In the genomic region with DNA sequence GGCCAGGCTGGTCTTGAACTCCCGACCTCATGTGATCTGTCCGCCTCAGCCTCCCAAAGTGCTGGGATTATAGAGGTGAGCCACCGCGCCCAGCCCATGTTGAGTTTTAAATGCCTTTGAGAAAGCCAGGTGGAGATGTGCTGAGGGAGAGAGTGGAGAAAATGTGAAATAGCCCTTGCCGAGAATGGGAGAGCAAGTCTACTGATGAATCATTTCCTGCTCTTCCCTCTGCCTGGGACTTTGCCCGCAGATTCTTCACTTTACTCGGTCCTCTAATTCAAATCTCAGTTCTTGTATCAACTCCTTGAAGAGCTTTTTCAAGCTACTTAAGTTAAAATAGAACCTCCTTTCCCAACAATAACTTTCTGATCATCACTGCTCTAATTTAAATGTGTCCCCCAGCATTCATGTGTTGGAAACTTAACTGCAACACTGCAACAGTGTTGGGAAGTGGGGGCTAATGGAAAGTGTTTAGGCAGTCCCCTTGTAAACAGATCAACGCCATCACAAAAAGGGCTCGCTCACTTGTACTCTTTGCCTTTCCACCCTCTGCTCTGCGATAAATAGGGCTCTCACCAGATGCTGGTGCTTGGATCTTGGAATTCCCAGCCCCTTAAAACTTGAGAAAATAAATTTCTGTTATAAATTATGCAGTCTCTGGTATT, we compare ENCODE assay signal across 13 cellular contexts. TPM values are rescaled to one million over a fixed set of nuclear protein-coding genes. Genes with fewer than 3 reads are reported as not detected.
A peak's percentile ranks its signal among the peaks of the same experiment; 100 is the strongest.
DNase-seq lines count a peak whose midpoint lies in the region; ATAC-seq, FAIRE-seq and TF ChIP-seq lines count a peak whose summit lies in the region.
"Had no signal": no experiment of that assay in that cellular context is flagged by ENCODE, and none has a peak within 500 bp of the region (broad histone marks: within the 10 kb centered on the region; RNA-seq: fewer than 3 reads in every experiment).

No MANE protein-coding gene starts in this region.

- no peak for TF ChIP-seq CTCF in fibroblast of villous mesenchyme (IDR thresholded peaks at IDR 0.05; ENCODE audit: insufficient read depth, low read depth, low read length)

- DNase-seq in H54 (ENCODE audit: insufficient read length, low spot score) = peak; percentile 43
- peak; percentile 13 for DNase-seq in T1000 (lab: John Stamatoyannopoulos, UW)
- peak; percentile 78 for DNase-seq in fibroblast of villous mesenchyme (ENCODE audit: low read depth)
- no peak for DNase-seq in NCI-H1105 (lab: John Stamatoyannopoulos, UW)
- DNase-seq in NCI-H146 treated with DMSO at 0.1 percent for 48 hours (lab: John Stamatoyannopoulos, UW; ENCODE audit: unreplicated experiment) = no peak
- DNase-seq: activated naive CD4-positive, alpha-beta T cell treated with anti-CD3 and anti-CD28 coated beads, Interleukin-2, amount 10 ng/mL, durations not matched to agents 7 days and 5 days; DMS79; Kasumi-1; naive thymus-derived CD4-positive, alpha-beta T cell; NCI-H774 had no signal

- H3K27me3 ChIP-seq in skeletal muscle tissue (ENCODE audit: control insufficient read depth in 3 of 3, insufficient read depth in 3 of 3, low read length in 3 of 3) = no peaks in the 10 kb centered on the region

- no peak overlapping the region for H3K4me3 ChIP-seq in fibroblast of villous mesenchyme (ENCODE audit: low read depth, low read length)
- no peak overlapping the region for H3K4me3 ChIP-seq in skeletal muscle tissue (ENCODE audit: low read length in 3 of 3)

- H3K4me1 ChIP-seq in skeletal muscle tissue (ENCODE audit: control insufficient read depth in 3 of 3, insufficient read depth in 3 of 3, low read length in 3 of 3) = peaks cover 31 to 43% (median 37%) of the 10 kb centered on the region in 3 donors

- ATAC-seq in GM21360 (IDR thresholded peaks at IDR 0.05; ENCODE audit: unreplicated experiment) = no peak
- ATAC-seq in GM19023 (IDR thresholded peaks at IDR 0.05; ENCODE audit: unreplicated experiment) = no peak
- ATAC-seq: naive thymus-derived CD4-positive, alpha-beta T cell had no signal

- no peak for TF ChIP-seq POLR2A in H54 (IDR thresholded peaks at IDR 0.05; ENCODE audit: low read depth, low read length)

- H3K9ac ChIP-seq in skeletal muscle tissue (ENCODE audit: low read depth in 1 of 3, low read length in 3 of 3) = no peak overlapping the region

- H3K36me3 ChIP-seq in skeletal muscle tissue (ENCODE audit: control insufficient read depth in 3 of 3, insufficient read depth in 3 of 3, low read length in 3 of 3) = no peaks in the 10 kb centered on the region

- H3K9me3 ChIP-seq in skeletal muscle tissue (ENCODE audit: control insufficient read depth in 3 of 3, low read length in 3 of 3) = no peaks in the 10 kb centered on the region

- FAIRE-seq in H54 (lab: Jason Lieb, UNC) = peak; percentile 96

- peak overlapping the region; percentile 67 for H3K27ac ChIP-seq in skeletal muscle tissue (ENCODE audit: low read depth, low read length)

RNA-seq across cellular contexts. Expression of a gene that starts 27.8 kb away (rescaled TPM):
- total RNA-seq in fibroblast of villous mesenchyme (85.4 and 103 TPM in 2 replicates), skeletal muscle tissue (80.9 TPM)

Comparison
In these comparisons a context has a peak if more than half of its experiments do, and no peak if none do; other contexts are left out.
1. DNase-seq: peak in H54 (single experiment), T1000 (single experiment) and fibroblast of villous mesenchyme (single experiment); none in NCI-H1105 (single experiment) and NCI-H146 treated with DMSO at 0.1 percent for 48 hours (single experiment).